1 cellular context compared by ENCODE assay signal in the genomic region with DNA sequence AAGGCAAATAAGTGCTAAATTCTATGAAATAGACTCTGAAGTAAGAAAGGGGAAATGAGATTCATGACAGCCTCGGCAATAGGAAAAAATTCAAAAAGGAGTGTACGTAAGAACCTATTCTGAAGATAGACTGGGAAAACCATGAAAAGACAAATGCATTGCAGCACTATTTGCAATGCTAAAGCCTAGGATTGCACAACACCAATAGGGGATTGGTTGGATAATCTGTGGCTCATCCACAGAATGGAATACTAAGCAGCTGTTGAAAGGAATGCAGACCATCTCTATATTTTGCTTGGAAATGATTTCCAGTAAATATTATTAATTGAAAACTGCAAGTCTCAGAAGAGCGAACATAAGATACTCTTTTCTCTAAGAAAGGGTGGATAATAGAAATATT.
TF ChIP-seq lines count a peak whose summit lies in the region.

No MANE protein-coding gene starts in this region.

TF ChIP-seq in GM23338, 12 proteins besides CTCF, POLR2A, EP300 and RAD21:
- TF ChIP-seq, protein P1, sequence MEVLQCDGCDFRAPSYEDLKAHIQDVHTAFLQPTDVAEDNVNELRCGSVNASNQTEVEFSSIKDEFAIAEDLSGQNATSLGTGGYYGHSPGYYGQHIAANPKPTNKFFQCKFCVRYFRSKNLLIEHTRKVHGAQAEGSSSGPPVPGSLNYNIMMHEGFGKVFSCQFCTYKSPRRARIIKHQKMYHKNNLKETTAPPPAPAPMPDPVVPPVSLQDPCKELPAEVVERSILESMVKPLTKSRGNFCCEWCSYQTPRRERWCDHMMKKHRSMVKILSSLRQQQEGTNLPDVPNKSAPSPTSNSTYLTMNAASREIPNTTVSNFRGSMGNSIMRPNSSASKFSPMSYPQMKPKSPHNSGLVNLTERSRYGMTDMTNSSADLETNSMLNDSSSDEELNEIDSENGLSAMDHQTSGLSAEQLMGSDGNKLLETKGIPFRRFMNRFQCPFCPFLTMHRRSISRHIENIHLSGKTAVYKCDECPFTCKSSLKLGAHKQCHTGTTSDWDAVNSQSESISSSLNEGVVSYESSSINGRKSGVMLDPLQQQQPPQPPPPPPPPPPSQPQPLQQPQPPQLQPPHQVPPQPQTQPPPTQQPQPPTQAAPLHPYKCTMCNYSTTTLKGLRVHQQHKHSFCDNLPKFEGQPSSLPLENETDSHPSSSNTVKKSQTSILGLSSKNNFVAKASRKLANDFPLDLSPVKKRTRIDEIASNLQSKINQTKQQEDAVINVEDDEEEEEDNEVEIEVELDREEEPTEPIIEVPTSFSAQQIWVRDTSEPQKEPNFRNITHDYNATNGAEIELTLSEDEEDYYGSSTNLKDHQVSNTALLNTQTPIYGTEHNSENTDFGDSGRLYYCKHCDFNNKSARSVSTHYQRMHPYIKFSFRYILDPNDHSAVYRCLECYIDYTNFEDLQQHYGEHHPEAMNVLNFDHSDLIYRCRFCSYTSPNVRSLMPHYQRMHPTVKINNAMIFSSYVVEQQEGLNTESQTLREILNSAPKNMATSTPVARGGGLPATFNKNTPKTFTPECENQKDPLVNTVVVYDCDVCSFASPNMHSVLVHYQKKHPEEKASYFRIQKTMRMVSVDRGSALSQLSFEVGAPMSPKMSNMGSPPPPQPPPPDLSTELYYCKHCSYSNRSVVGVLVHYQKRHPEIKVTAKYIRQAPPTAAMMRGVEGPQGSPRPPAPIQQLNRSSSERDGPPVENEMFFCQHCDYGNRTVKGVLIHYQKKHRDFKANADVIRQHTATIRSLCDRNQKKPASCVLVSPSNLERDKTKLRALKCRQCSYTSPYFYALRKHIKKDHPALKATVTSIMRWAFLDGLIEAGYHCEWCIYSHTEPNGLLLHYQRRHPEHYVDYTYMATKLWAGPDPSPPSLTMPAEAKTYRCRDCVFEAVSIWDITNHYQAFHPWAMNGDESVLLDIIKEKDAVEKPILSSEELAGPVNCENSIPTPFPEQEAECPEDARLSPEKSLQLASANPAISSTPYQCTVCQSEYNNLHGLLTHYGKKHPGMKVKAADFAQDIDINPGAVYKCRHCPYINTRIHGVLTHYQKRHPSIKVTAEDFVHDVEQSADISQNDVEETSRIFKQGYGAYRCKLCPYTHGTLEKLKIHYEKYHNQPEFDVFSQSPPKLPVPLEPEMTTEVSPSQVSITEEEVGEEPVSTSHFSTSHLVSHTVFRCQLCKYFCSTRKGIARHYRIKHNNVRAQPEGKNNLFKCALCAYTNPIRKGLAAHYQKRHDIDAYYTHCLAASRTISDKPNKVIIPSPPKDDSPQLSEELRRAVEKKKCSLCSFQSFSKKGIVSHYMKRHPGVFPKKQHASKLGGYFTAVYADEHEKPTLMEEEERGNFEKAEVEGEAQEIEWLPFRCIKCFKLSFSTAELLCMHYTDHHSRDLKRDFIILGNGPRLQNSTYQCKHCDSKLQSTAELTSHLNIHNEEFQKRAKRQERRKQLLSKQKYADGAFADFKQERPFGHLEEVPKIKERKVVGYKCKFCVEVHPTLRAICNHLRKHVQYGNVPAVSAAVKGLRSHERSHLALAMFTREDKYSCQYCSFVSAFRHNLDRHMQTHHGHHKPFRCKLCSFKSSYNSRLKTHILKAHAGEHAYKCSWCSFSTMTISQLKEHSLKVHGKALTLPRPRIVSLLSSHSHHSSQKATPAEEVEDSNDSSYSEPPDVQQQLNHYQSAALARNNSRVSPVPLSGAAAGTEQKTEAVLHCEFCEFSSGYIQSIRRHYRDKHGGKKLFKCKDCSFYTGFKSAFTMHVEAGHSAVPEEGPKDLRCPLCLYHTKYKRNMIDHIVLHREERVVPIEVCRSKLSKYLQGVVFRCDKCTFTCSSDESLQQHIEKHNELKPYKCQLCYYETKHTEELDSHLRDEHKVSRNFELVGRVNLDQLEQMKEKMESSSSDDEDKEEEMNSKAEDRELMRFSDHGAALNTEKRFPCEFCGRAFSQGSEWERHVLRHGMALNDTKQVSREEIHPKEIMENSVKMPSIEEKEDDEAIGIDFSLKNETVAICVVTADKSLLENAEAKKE (CRISPR knock-in tag; IDR thresholded peaks at IDR 0.05), result no peak
- TF ChIP-seq JUNB (IDR thresholded peaks at IDR 0.05; ENCODE audit: unreplicated experiment), result no peak
- no peak for TF ChIP-seq ZNF114 (CRISPR knock-in tag; IDR thresholded peaks at IDR 0.05)
- no peak for TF ChIP-seq STAT1 (IDR thresholded peaks at IDR 0.05; ENCODE audit: unreplicated experiment)
- TF ChIP-seq EZH2phosphoT487 (IDR thresholded peaks at IDR 0.05; ENCODE audit: unreplicated experiment), result no peak
- TF ChIP-seq, protein P2, sequence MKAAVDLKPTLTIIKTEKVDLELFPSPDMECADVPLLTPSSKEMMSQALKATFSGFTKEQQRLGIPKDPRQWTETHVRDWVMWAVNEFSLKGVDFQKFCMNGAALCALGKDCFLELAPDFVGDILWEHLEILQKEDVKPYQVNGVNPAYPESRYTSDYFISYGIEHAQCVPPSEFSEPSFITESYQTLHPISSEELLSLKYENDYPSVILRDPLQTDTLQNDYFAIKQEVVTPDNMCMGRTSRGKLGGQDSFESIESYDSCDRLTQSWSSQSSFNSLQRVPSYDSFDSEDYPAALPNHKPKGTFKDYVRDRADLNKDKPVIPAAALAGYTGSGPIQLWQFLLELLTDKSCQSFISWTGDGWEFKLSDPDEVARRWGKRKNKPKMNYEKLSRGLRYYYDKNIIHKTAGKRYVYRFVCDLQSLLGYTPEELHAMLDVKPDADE (IDR thresholded peaks at IDR 0.05), result no peak
- TF ChIP-seq ZNF331 (CRISPR knock-in tag; IDR thresholded peaks at IDR 0.05; ENCODE audit: low read depth), result no peak
- TF ChIP-seq, protein P3, sequence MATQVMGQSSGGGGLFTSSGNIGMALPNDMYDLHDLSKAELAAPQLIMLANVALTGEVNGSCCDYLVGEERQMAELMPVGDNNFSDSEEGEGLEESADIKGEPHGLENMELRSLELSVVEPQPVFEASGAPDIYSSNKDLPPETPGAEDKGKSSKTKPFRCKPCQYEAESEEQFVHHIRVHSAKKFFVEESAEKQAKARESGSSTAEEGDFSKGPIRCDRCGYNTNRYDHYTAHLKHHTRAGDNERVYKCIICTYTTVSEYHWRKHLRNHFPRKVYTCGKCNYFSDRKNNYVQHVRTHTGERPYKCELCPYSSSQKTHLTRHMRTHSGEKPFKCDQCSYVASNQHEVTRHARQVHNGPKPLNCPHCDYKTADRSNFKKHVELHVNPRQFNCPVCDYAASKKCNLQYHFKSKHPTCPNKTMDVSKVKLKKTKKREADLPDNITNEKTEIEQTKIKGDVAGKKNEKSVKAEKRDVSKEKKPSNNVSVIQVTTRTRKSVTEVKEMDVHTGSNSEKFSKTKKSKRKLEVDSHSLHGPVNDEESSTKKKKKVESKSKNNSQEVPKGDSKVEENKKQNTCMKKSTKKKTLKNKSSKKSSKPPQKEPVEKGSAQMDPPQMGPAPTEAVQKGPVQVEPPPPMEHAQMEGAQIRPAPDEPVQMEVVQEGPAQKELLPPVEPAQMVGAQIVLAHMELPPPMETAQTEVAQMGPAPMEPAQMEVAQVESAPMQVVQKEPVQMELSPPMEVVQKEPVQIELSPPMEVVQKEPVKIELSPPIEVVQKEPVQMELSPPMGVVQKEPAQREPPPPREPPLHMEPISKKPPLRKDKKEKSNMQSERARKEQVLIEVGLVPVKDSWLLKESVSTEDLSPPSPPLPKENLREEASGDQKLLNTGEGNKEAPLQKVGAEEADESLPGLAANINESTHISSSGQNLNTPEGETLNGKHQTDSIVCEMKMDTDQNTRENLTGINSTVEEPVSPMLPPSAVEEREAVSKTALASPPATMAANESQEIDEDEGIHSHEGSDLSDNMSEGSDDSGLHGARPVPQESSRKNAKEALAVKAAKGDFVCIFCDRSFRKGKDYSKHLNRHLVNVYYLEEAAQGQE (IDR thresholded peaks at IDR 0.05; ENCODE audit: unreplicated experiment), result no peak
- no peak for TF ChIP-seq EZH2 (IDR thresholded peaks at IDR 0.05; ENCODE audit: low read depth, unreplicated experiment)
